ENCODE assay signal across 12 cellular contexts in the genomic region with DNA sequence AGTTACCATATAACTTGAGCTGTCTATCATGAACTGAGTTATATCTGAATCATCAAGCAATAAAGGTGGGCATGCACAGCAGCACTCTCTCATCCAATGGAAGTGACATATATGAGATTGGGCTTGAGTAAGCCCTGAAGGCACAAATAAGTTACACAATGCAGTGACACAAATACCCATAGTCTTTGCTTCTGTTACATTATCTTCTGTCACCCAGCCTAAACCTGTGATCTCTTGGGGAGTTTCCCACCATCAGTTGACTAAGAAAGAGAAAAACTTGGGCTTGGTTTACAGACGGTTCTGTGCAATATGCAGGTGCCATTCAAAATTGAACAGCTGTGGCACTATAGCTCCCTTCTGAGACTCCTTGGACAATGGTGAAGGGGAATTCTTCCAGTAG.
A peak's percentile ranks its signal among the peaks of the same experiment; 100 is the strongest.
DNase-seq lines count a peak whose midpoint lies in the region; ATAC-seq and TF ChIP-seq lines count a peak whose summit lies in the region.
"Had no signal": no experiment of that assay in that cellular context is flagged by ENCODE, and none has a peak within 500 bp of the region (broad histone marks: within the 10 kb centered on the region; RNA-seq: fewer than 3 reads in every experiment).

No MANE protein-coding gene starts in this region.

- no peak for TF ChIP-seq CTCF in brain microvascular endothelial cell (IDR thresholded peaks at IDR 0.05; ENCODE audit: low read depth, low read length, missing control alignments)

- DNase-seq in DMS 273 (lab: John Stamatoyannopoulos, UW; ENCODE audit: unreplicated experiment), result no peak
- no peak for DNase-seq in brain microvascular endothelial cell
- DNase-seq in NCI-H82 (lab: John Stamatoyannopoulos, UW), result no peak
- DNase-seq in medulla oblongata (ENCODE audit: extremely low spot score), result no peak
- DNase-seq: NCI-H1694, OCI-M1 had no signal

- no peak overlapping the region for H3K4me3 ChIP-seq in brain microvascular endothelial cell (ENCODE audit: low read depth, low read length)
- H3K4me3 ChIP-seq: right atrium auricular region had no signal

- in situ Hi-C loops in brain microvascular endothelial cell (cut with HindIII; ENCODE audit: low pct_ligation_motif_present, low sequenced_read_pairs), result no loop called here

- no peak overlapping the region for H3K27ac ChIP-seq in brain microvascular endothelial cell
- H3K27ac ChIP-seq: C4-2B, right atrium auricular region had no signal

- peak; percentile 97 for ATAC-seq in GM18508 (IDR thresholded peaks at IDR 0.05; ENCODE audit: insufficient read depth, unreplicated experiment)
- peak; percentile 85 for ATAC-seq in GM19467 (IDR thresholded peaks at IDR 0.05; ENCODE audit: unreplicated experiment)
- peak; percentile 95 for ATAC-seq in HG02885 (IDR thresholded peaks at IDR 0.05; ENCODE audit: poor library complexity, unreplicated experiment)
- peak; percentile 92 for ATAC-seq in HG03565 (IDR thresholded peaks at IDR 0.05; ENCODE audit: unreplicated experiment)

- no peaks in the 10 kb centered on the region for H3K27me3 ChIP-seq in brain microvascular endothelial cell (replicated peaks)
- H3K27me3 ChIP-seq: right atrium auricular region had no signal

- H3K36me3 ChIP-seq in brain microvascular endothelial cell (replicated peaks), result no peaks in the 10 kb centered on the region
- H3K36me3 ChIP-seq: right atrium auricular region had no signal
